In the genomic region with DNA sequence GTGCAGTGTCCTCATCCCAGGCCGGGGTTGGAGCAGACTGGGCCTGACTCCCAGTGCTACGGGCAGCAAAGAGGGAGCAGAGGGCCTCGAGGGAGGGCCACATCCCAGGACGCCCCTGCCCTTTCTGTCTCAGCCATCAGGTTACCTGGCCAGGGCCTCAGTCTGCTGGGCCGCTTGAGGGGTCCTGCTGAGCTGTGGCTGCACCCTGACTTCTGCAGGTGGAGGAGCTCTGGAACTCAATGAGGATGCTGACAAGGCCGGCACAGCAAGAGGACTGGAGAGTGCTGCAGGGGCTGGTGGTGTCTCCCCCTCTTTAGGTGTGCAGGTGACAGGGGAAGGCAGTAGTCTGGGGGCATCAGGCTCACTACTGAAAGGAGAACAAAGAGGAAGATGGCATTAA, we compare ENCODE assay signal across 17 cellular contexts.
"Had no signal": no experiment of that assay in that cellular context is flagged by ENCODE, and none has a peak within 500 bp of the region (broad histone marks: within the 10 kb centered on the region; RNA-seq: fewer than 3 reads in every experiment).

No MANE protein-coding gene starts in this region.

- H3K9me3 Mint-ChIP-seq: activated CD4-positive, alpha-beta memory T cell treated with anti-CD3 and anti-CD28 coated beads for 36 hours; activated naive CD8-positive, alpha-beta T cell treated with anti-CD3 and anti-CD28 coated beads, Interleukin-2, amount 10 ng/mL, durations not matched to agents 7 days and 5 days; effector memory CD8-positive, alpha-beta T cell; immature natural killer cell had no signal

- H3K4me1 ChIP-seq: foreskin keratinocyte had no signal

- H3K27me3 Mint-ChIP-seq: activated CD4-positive, alpha-beta memory T cell treated with anti-CD3 and anti-CD28 coated beads for 36 hours; activated CD8-positive, alpha-beta memory T cell treated with anti-CD3 and anti-CD28 coated beads, Interleukin-2, amount 10 ng/mL, durations not matched to agents 7 days and 5 days; activated naive CD8-positive, alpha-beta T cell treated with anti-CD3 and anti-CD28 coated beads, Interleukin-2, amount 10 ng/mL, durations not matched to agents 7 days and 5 days; effector memory CD8-positive, alpha-beta T cell had no signal

- H3K27ac ChIP-seq: breast epithelium, foreskin keratinocyte, heart left ventricle, parathyroid adenoma, suprapubic skin had no signal

- H3K36me3 ChIP-seq: breast epithelium had no signal

- H3K27ac Mint-ChIP-seq: activated CD8-positive, alpha-beta memory T cell treated with anti-CD3 and anti-CD28 coated beads, Interleukin-2, amount 10 ng/mL, durations not matched to agents 7 days and 5 days had no signal

- H3K4me3 ChIP-seq: breast epithelium, heart left ventricle, skin epidermis, suprapubic skin had no signal

- DNase-seq: activated CD4-positive, alpha-beta memory T cell treated with anti-CD3 and anti-CD28 coated beads for 36 hours; activated CD8-positive, alpha-beta memory T cell treated with anti-CD3 and anti-CD28 coated beads, Interleukin-2, amount 10 ng/mL, durations not matched to agents 7 days and 5 days; activated gamma-delta T cell treated with Interleukin-2 at 50 U/mL for 16 hours; activated naive CD8-positive, alpha-beta T cell treated with anti-CD3 and anti-CD28 coated beads, Interleukin-2, amount 10 ng/mL, durations not matched to agents 7 days and 5 days; activated T-cell treated with anti-CD3 and anti-CD28 coated beads, Interleukin-2, amount 50 U/mL, for 1 hour; aorta; cerebellar nuclear complex; effector memory CD8-positive, alpha-beta T cell; foreskin keratinocyte; heart left ventricle; immature natural killer cell; stimulated activated CD4-positive, alpha-beta T cell treated with anti-CD3 and anti-CD28 coated beads, Interleukin-4, amount 100 ng/mL, for 24 hours; stimulated activated naive CD4-positive, alpha-beta T cell treated with Interleukin-2 at 50 U/mL for 16 hours had no signal

- ATAC-seq: activated CD8-positive, alpha-beta memory T cell treated with anti-CD3 and anti-CD28 coated beads, Interleukin-2, amount 10 ng/mL, durations not matched to agents 7 days and 5 days; effector memory CD8-positive, alpha-beta T cell; foreskin keratinocyte; heart left ventricle had no signal

- H3K9me3 ChIP-seq: breast epithelium, heart left ventricle, suprapubic skin had no signal

- H3K36me3 Mint-ChIP-seq: immature natural killer cell had no signal

- H3K4me3 Mint-ChIP-seq: activated CD4-positive, alpha-beta memory T cell treated with anti-CD3 and anti-CD28 coated beads for 36 hours; activated CD8-positive, alpha-beta memory T cell treated with anti-CD3 and anti-CD28 coated beads, Interleukin-2, amount 10 ng/mL, durations not matched to agents 7 days and 5 days; activated naive CD8-positive, alpha-beta T cell treated with anti-CD3 and anti-CD28 coated beads, Interleukin-2, amount 10 ng/mL, durations not matched to agents 7 days and 5 days; effector memory CD8-positive, alpha-beta T cell had no signal

- H3K27me3 ChIP-seq: breast epithelium, foreskin keratinocyte, heart left ventricle, suprapubic skin had no signal
